In genomic region chr7:144319547-144319946, GRCh38 we compare ENCODE assay signal across 15 cellular contexts. TPM values are rescaled to one million over a fixed set of nuclear protein-coding genes. Genes with fewer than 3 reads are reported as not detected.
A peak's percentile ranks its signal among the peaks of the same experiment; 100 is the strongest.
DNase-seq lines count a peak whose midpoint lies in the region; ATAC-seq, FAIRE-seq and TF ChIP-seq lines count a peak whose summit lies in the region.
"Not testable (repeated sequence)": the region's sequence is repeated elsewhere in the genome, so short reads cannot be mapped to it uniquely, and the experiment has no call there.
"Had no signal": no experiment of that assay in that cellular context is flagged by ENCODE, and none has a peak within 500 bp of the region (broad histone marks: within the 10 kb centered on the region; RNA-seq: fewer than 3 reads in every experiment).

No MANE protein-coding gene starts in this region.

- TSS peak; percentile 11 for BruUV-seq in A673 (replicated peaks; lab: Mats Ljungman, UMichigan)
- not testable (repeated sequence) for BruUV-seq in GM12878 (replicated peaks; lab: Mats Ljungman, UMichigan)

- not testable (repeated sequence) for H3K4me3 Mint-ChIP-seq in naive B cell; stimulated activated naive B cell treated with anti-CD40 and anti-IgM and Interleukin-4, amounts not matched to agents 10 μg/mL and 1 μg/mL and 100 μg/mL, for 72 hours

- H4K20me1 ChIP-seq in GM12878 (ENCODE audit: control insufficient read depth, insufficient read depth) = not testable (repeated sequence)

- not testable (repeated sequence) for H3K4me2 ChIP-seq in GM12878 (ENCODE audit: control insufficient read depth, insufficient read depth)

- not testable (repeated sequence) for H3K36me3 ChIP-seq in A673 (ENCODE audit: insufficient read depth, low read length, poor library complexity, severe bottlenecking); GM12878 (ENCODE audit: control insufficient read depth in 2 of 2, insufficient read depth in 2 of 2, low read length in 1 of 2)

- H3K27me3 ChIP-seq in A673 (replicated peaks; ENCODE audit: insufficient read depth, low read depth, low read length, poor library complexity); GM12878 (replicated peaks in 1 of 2; ENCODE audit: control insufficient read depth in 2 of 2, insufficient read depth in 2 of 2, low read length in 1 of 2): not testable (repeated sequence)

- SMC1A ChIA-PET in GM12878 (lab: Charles Lee; ENCODE audit: uncharacterized antibody, unreplicated experiment) = not testable (repeated sequence)

- not testable (repeated sequence) for H3K9me3 Mint-ChIP-seq in naive B cell; stimulated activated naive B cell treated with anti-CD40 and anti-IgM and Interleukin-4, amounts not matched to agents 10 μg/mL and 1 μg/mL and 100 μg/mL, for 72 hours

- WGBS in GM12878 (ENCODE audit: insufficient coverage, insufficient replicate concordance, low lambda C conversion rate, missing lambda C conversion rate) = no CpG with 5 or more reads among the region's 2 CpGs

- H3K27ac Mint-ChIP-seq in naive B cell; stimulated activated naive B cell treated with anti-CD40 and anti-IgM and Interleukin-4, amounts not matched to agents 10 μg/mL and 1 μg/mL and 100 μg/mL, for 72 hours: not testable (repeated sequence)

- TF ChIP-seq CTCF in A673 (conservative IDR thresholded peaks at IDR 0.05; ENCODE audit: low read depth, low read length); GM12878 (IDR thresholded peaks at IDR 0.05 in 2 of 3, conservative IDR thresholded peaks at IDR 0.05 in 1 of 3; ENCODE audit: control insufficient read depth in 2 of 3, extremely low read depth in 1 of 3, insufficient read depth in 1 of 3, low read depth in 3 of 3, low read length in 3 of 3): not testable (repeated sequence)

- not testable (repeated sequence) for FAIRE-seq in GM12878 (lab: Jason Lieb, UNC)

- H3K4me1 ChIP-seq in A673 (ENCODE audit: insufficient read depth, low read length, poor library complexity, severe bottlenecking); GM12878 (ENCODE audit: control insufficient read depth, insufficient read depth, low read length): not testable (repeated sequence)

- H2AFZ ChIP-seq in GM12878 (ENCODE audit: control insufficient read depth, low read depth, low read length) = not testable (repeated sequence)

- not testable (repeated sequence) for H3K36me3 Mint-ChIP-seq in naive B cell; stimulated activated naive B cell treated with anti-CD40 and anti-IgM and Interleukin-4, amounts not matched to agents 10 μg/mL and 1 μg/mL and 100 μg/mL, for 72 hours

- not testable (repeated sequence) for TF ChIP-seq EP300 in GM12878 (IDR thresholded peaks at IDR 0.05; ENCODE audit: borderline replicate concordance in 1 of 2, control insufficient read depth in 1 of 2, low read depth in 2 of 2, low read length in 2 of 2)

- ATAC-seq in GM12878 (peak; percentile 47; the same call in 2 of the 3 replicates), naive B cell (ENCODE audit: low read depth in 2 of 2) (peak; percentile 49 to 52)
- ATAC-seq in stimulated activated naive B cell treated with anti-CD40 and anti-IgM and Interleukin-4, amounts not matched to agents 10 μg/mL and 1 μg/mL and 100 μg/mL, for 72 hours (replicated peaks) = peak; percentile 56 to 60

- RAD21 ChIA-PET in GM12878 (lab: Charles Lee; ENCODE audit: unreplicated experiment) = not testable (repeated sequence)

- not testable (repeated sequence) for TF ChIP-seq POLR2A in GM12878 (IDR thresholded peaks at IDR 0.05; ENCODE audit: low read depth, low read length)

- not testable (repeated sequence) for H3K4me1 Mint-ChIP-seq in naive B cell; stimulated activated naive B cell treated with anti-CD40 and anti-IgM and Interleukin-4, amounts not matched to agents 10 μg/mL and 1 μg/mL and 100 μg/mL, for 72 hours

- not testable (repeated sequence) for H3K27me3 Mint-ChIP-seq in naive B cell; stimulated activated naive B cell treated with anti-CD40 and anti-IgM and Interleukin-4, amounts not matched to agents 10 μg/mL and 1 μg/mL and 100 μg/mL, for 72 hours

- in situ Hi-C loops in GM12878 (cut with MboI) = not testable (repeated sequence)

- H3K27ac ChIP-seq in A673 (ENCODE audit: low read depth, low read length, poor library complexity, severe bottlenecking); GM12878 (ENCODE audit: control insufficient read depth, insufficient read depth): not testable (repeated sequence)

- H3K79me2 ChIP-seq in GM12878 (ENCODE audit: control insufficient read depth, insufficient read depth, low read length) = not testable (repeated sequence)

- POLR2A ChIA-PET in A673 (lab: Charles Lee; ENCODE audit: low non-redundant PET); GM12878 (lab: Charles Lee): not testable (repeated sequence)

- H3K4me3 ChIP-seq in A673 (ENCODE audit: low read depth, low read length, poor library complexity, severe bottlenecking); GM12878: not testable (repeated sequence)

- TF ChIP-seq RAD21 in GM12878 (IDR thresholded peaks at IDR 0.05; ENCODE audit: insufficient read depth, low read depth, low read length) = not testable (repeated sequence)

- CTCF ChIA-PET in A673 (lab: Charles Lee); GM12878 (lab: Yijun Ruan, JAX): not testable (repeated sequence)

- DNase-seq in A673 (ENCODE audit: low spot score); GM12878 (ENCODE audit: low read depth, low spot score); naive B cell; stimulated activated naive B cell treated with anti-CD40 and anti-IgM and Interleukin-4, amounts not matched to agents 10 μg/mL and 1 μg/mL and 100 μg/mL, for 72 hours: not testable (repeated sequence)

- not testable (repeated sequence) for H3K9me3 ChIP-seq in A673 (ENCODE audit: low read depth, low read length, poor library complexity, severe bottlenecking); GM12878 (replicated peaks; ENCODE audit: control insufficient read depth, insufficient read depth, low read length)

- not testable (repeated sequence) for H3K9ac ChIP-seq in GM12878 (ENCODE audit: control insufficient read depth, insufficient read depth, low read length)

- intact Hi-C loops in A673 (cut with micrococcal nuclease; ENCODE audit: unreplicated experiment); GM12878 (cut with micrococcal nuclease; ENCODE audit: unreplicated experiment): not testable (repeated sequence)

RNA-seq across cellular contexts. Expression of gene OR2A1, which starts 7.3 kb away (rescaled TPM):
- total RNA-seq in A673 (2021) = 0.44 and 0.60 TPM in 2 replicates
- 0.22 TPM in 1 of 2 replicates, not detected in the other for total RNA-seq in GM12878 (2013; cell fraction: nucleolus; rRNA removed)
- total RNA-seq in GM12878 (2014; rRNA removed) = 0.11 TPM in 1 of 2 replicates, not detected in the other
- total RNA-seq in GM12878 (2014; rRNA removed; fragmentation: Illumina TruSeq; extraction: Trizol) = 0.04 TPM in 1 of 2 replicates, not detected in the other
- total RNA-seq in GM12878 (2021) = not detected in 2 replicates
- polyA plus RNA-seq in GM12878 (2011; ENCODE audit: low read depth) = 0.16 TPM
- not detected in 2 replicates for polyA plus RNA-seq in GM12878 (2011; rRNA removed)
- polyA plus RNA-seq in GM12878 (2011; cell fraction: cytosol; rRNA removed) = not detected in 2 replicates
- polyA plus RNA-seq in GM12878 (2011; cell fraction: nucleus; rRNA removed) = not detected in 2 replicates
- 0.20 and 0.25 TPM in 2 replicates for polyA plus RNA-seq in GM12878 (2012)
- 0.04 TPM in 1 of 2 replicates, not detected in the other for polyA plus RNA-seq in GM12878 (2014; fragmentation: Illumina TruSeq; extraction: Trizol)
- under 1 TPM; 0.05 to 0.10 TPM for polyA plus RNA-seq in GM12878 (2014; fragmentation: Nextera tagmentation; extraction: Ambion mirVana)
- polyA plus RNA-seq in GM12878 (2014; rRNA removed) = 0.06 and 0.44 TPM in 2 replicates
- polyA plus RNA-seq in GM12878 (2016; fragmentation: Nextera tagmentation; extraction: Ambion mirVana) = under 1 TPM; 0.05 to 0.24 TPM
- not detected in 2 replicates for polyA minus RNA-seq in GM12878 (2011; rRNA and poly(A)+ RNA removed)
- not detected in 2 replicates for polyA minus RNA-seq in GM12878 (2011; cell fraction: cytosol; rRNA and poly(A)+ RNA removed)
- polyA minus RNA-seq in GM12878 (2011; cell fraction: nucleus; rRNA and poly(A)+ RNA removed) = 0.10 TPM in 1 of 2 replicates, not detected in the other
- polyA plus RNA-seq in naive B cell (ENCODE audit: low read depth in 6 of 6) = 1 to 10 TPM in 1 of 6 donors, under 1 TPM in 1, not detected in 4; 0.21 to 1.5 TPM
- total RNA-seq: A172; B cell; Caco-2; Calu3; CD4-positive, alpha-beta memory T cell; CD4-positive, CD25-positive, alpha-beta regulatory T cell; CD8-positive, alpha-beta memory T cell; CD8-positive, alpha-beta T cell had no signal
- polyA plus RNA-seq: A549; AG04450; CD14-positive monocyte; CD8-positive, alpha-beta memory T cell had no signal

RNA-seq across cellular contexts. Expression of gene ARHGEF5, which starts 35.7 kb away (rescaled TPM):
- total RNA-seq in A673 (2021) (9.3 and 9.5 TPM in 2 replicates), GM12878 (2014; rRNA removed) (6.9 and 7.6 TPM in 2 replicates), GM12878 (2014; rRNA removed; fragmentation: Illumina TruSeq; extraction: Trizol) (6.1 and 6.5 TPM in 2 replicates), GM12878 (2021) (15.8 and 17.2 TPM in 2 replicates)
- 11.0 and 12.1 TPM in 2 replicates for total RNA-seq in GM12878 (2013; cell fraction: nucleolus; rRNA removed)
- polyA plus RNA-seq in GM12878 (2011; ENCODE audit: low read depth) = 3.3 TPM
- polyA plus RNA-seq in GM12878 (2011; rRNA removed) (3.2 and 4.2 TPM in 2 replicates), GM12878 (2014; fragmentation: Illumina TruSeq; extraction: Trizol) (8.3 and 11.0 TPM in 2 replicates), GM12878 (2014; fragmentation: Nextera tagmentation; extraction: Ambion mirVana) (1 to 10 TPM; 1.6 to 3.1 TPM), GM12878 (2014; rRNA removed) (11.7 and 14.3 TPM in 2 replicates), GM12878 (2016; fragmentation: Nextera tagmentation; extraction: Ambion mirVana) (1 to 10 TPM; 8.0 to 9.5 TPM), naive B cell (ENCODE audit: low read depth in 6 of 6) (1 to 10 TPM in 5 of 6 donors, not detected in 1; 1.3 to 5.7 (median 1.9) TPM)
- polyA plus RNA-seq in GM12878 (2011; cell fraction: cytosol; rRNA removed) = 5.9 and 6.3 TPM in 2 replicates
- polyA plus RNA-seq in GM12878 (2011; cell fraction: nucleus; rRNA removed) = 10.7 and 11.0 TPM in 2 replicates
- polyA plus RNA-seq in GM12878 (2012) = 4.7 and 5.2 TPM in 2 replicates
- polyA minus RNA-seq in GM12878 (2011; rRNA and poly(A)+ RNA removed) = 8.8 and 10.4 TPM in 2 replicates
- 2.0 and 2.4 TPM in 2 replicates for polyA minus RNA-seq in GM12878 (2011; cell fraction: cytosol; rRNA and poly(A)+ RNA removed)
- 7.7 and 14.2 TPM in 2 replicates for polyA minus RNA-seq in GM12878 (2011; cell fraction: nucleus; rRNA and poly(A)+ RNA removed)
- total RNA-seq: A172 had no signal

RNA-seq across cellular contexts. Expression of gene CTAGE8, which starts 50.5 kb away (rescaled TPM):
- total RNA-seq in A673 (2021) (2.1 and 2.8 TPM in 2 replicates), GM12878 (2014; rRNA removed) (0.44 and 0.62 TPM in 2 replicates), GM12878 (2014; rRNA removed; fragmentation: Illumina TruSeq; extraction: Trizol) (1.1 and 1.4 TPM in 2 replicates), GM12878 (2021) (0.67 and 1.4 TPM in 2 replicates)
- 4.9 and 5.1 TPM in 2 replicates for total RNA-seq in GM12878 (2013; cell fraction: nucleolus; rRNA removed)
- 0.30 TPM for polyA plus RNA-seq in GM12878 (2011; ENCODE audit: low read depth)
- polyA plus RNA-seq in GM12878 (2011; rRNA removed) (0.69 and 1.4 TPM in 2 replicates), GM12878 (2014; fragmentation: Illumina TruSeq; extraction: Trizol) (1.1 and 1.5 TPM in 2 replicates), GM12878 (2014; fragmentation: Nextera tagmentation; extraction: Ambion mirVana) (under 1 TPM; 0.39 to 0.64 TPM), GM12878 (2014; rRNA removed) (0.34 and 1.1 TPM in 2 replicates), GM12878 (2016; fragmentation: Nextera tagmentation; extraction: Ambion mirVana) (under 1 TPM; 0.09 to 0.38 TPM), naive B cell (ENCODE audit: low read depth in 6 of 6) (1 to 10 TPM in 1 of 6 donors, under 1 TPM in 3, not detected in 2; 0.22 to 1.2 (median 0.60) TPM)
- polyA plus RNA-seq in GM12878 (2011; cell fraction: cytosol; rRNA removed) = 0.30 and 0.40 TPM in 2 replicates
- polyA plus RNA-seq in GM12878 (2011; cell fraction: nucleus; rRNA removed) = 2.5 and 2.9 TPM in 2 replicates
- 0.41 and 0.81 TPM in 2 replicates for polyA plus RNA-seq in GM12878 (2012)
- 0.67 TPM in 1 of 2 replicates, not detected in the other for polyA minus RNA-seq in GM12878 (2011; rRNA and poly(A)+ RNA removed)
- not detected in 2 replicates for polyA minus RNA-seq in GM12878 (2011; cell fraction: cytosol; rRNA and poly(A)+ RNA removed)
- 0.73 and 0.96 TPM in 2 replicates for polyA minus RNA-seq in GM12878 (2011; cell fraction: nucleus; rRNA and poly(A)+ RNA removed)
- total RNA-seq: A172; CD4-positive, CD25-positive, alpha-beta regulatory T cell had no signal
- polyA plus RNA-seq: CD14-positive monocyte had no signal

RNA-seq across cellular contexts. Expression of gene OR2A7, which starts 55.0 kb away (rescaled TPM):
- total RNA-seq in A673 (2021) (1.2 and 2.0 TPM in 2 replicates), GM12878 (2014; rRNA removed) (0.96 and 1.7 TPM in 2 replicates), GM12878 (2014; rRNA removed; fragmentation: Illumina TruSeq; extraction: Trizol) (0.94 and 1.2 TPM in 2 replicates), GM12878 (2021) (1.5 and 2.3 TPM in 2 replicates)
- total RNA-seq in GM12878 (2013; cell fraction: nucleolus; rRNA removed) = 8.9 and 12.6 TPM in 2 replicates
- polyA plus RNA-seq in GM12878 (2011; ENCODE audit: low read depth) = 0.28 TPM
- polyA plus RNA-seq in GM12878 (2011; rRNA removed) (0.84 and 1.1 TPM in 2 replicates), GM12878 (2014; fragmentation: Illumina TruSeq; extraction: Trizol) (2.0 and 2.3 TPM in 2 replicates), GM12878 (2014; fragmentation: Nextera tagmentation; extraction: Ambion mirVana) (under 1 TPM; 0.37 to 0.55 TPM), GM12878 (2014; rRNA removed) (0.76 and 0.95 TPM in 2 replicates), GM12878 (2016; fragmentation: Nextera tagmentation; extraction: Ambion mirVana) (under 1 TPM; 0.34 to 0.72 TPM), naive B cell (ENCODE audit: low read depth in 6 of 6) (1 to 10 TPM in 2 of 6 donors, under 1 TPM in 3, not detected in 1; 0.47 to 1.4 (median 0.86) TPM)
- polyA plus RNA-seq in GM12878 (2011; cell fraction: cytosol; rRNA removed) = 0.49 and 0.62 TPM in 2 replicates
- polyA plus RNA-seq in GM12878 (2011; cell fraction: nucleus; rRNA removed) = 2.0 and 2.7 TPM in 2 replicates
- 0.47 and 0.53 TPM in 2 replicates for polyA plus RNA-seq in GM12878 (2012)
- polyA minus RNA-seq in GM12878 (2011; rRNA and poly(A)+ RNA removed) = 1.6 and 2.3 TPM in 2 replicates
- not detected in 2 replicates for polyA minus RNA-seq in GM12878 (2011; cell fraction: cytosol; rRNA and poly(A)+ RNA removed)
- polyA minus RNA-seq in GM12878 (2011; cell fraction: nucleus; rRNA and poly(A)+ RNA removed) = 0.38 and 0.85 TPM in 2 replicates
- total RNA-seq: A172 had no signal
- polyA plus RNA-seq: A549, AG04450, CD14-positive monocyte had no signal
